ENCODE assay signal across 8 cellular contexts in genomic region chr2:174395284-174395968, GRCh38. TPM values are rescaled to one million over a fixed set of nuclear protein-coding genes. Genes with fewer than 3 reads are reported as not detected.
DNase-seq lines count a peak whose midpoint lies in the region; ATAC-seq and TF ChIP-seq lines count a peak whose summit lies in the region.

Gene SCRN3, plus strand, starts transcription at chr2:174395730. Its CDS starts 2,554 bp downstream, at chr2:174398284.

- H3K4me1 ChIP-seq in CD4-positive, CD25-positive, alpha-beta regulatory T cell (ENCODE audit: control insufficient read depth, insufficient read depth, low read length, poor library complexity, severe bottlenecking): peaks cover 19% of the 10 kb centered on the region
- peaks cover 32% of the 10 kb centered on the region for H3K4me1 ChIP-seq in lower lobe of right lung

- peaks cover 20% of the 10 kb centered on the region for H3K36me3 Mint-ChIP-seq in CD4-positive, CD25-positive, alpha-beta regulatory T cell
- peaks cover 16% of the 10 kb centered on the region for H3K36me3 Mint-ChIP-seq in activated CD8-positive, alpha-beta T cell treated with anti-CD3 and anti-CD28 coated beads, Interleukin-2, amount 10 ng/mL, durations not matched to agents 7 days and 5 days (ENCODE audit: low read depth)

- no peaks in the 10 kb centered on the region for H3K27me3 Mint-ChIP-seq in CD4-positive, CD25-positive, alpha-beta regulatory T cell
- H3K27me3 Mint-ChIP-seq in activated CD8-positive, alpha-beta T cell treated with anti-CD3 and anti-CD28 coated beads, Interleukin-2, amount 10 ng/mL, durations not matched to agents 7 days and 5 days (ENCODE audit: low read depth): no peaks in the 10 kb centered on the region

- no peak for TF ChIP-seq CTCF in lower lobe of right lung (IDR thresholded peaks at IDR 0.05)

- CTCF ChIA-PET in activated CD8-positive, alpha-beta T cell treated with anti-CD3 and anti-CD28 coated beads, Interleukin-2, amount 10 ng/mL, durations not matched to agents 7 days and 5 days (lab: Charles Lee): interaction anchor here (1.0 to 1.3 kb wide), 4 partner anchors 8 to 151 kb away, joined by 3 to 8 read pairs (median 4); no protein-coding TSS in a partner anchor

- no peaks in the 10 kb centered on the region for H3K27me3 ChIP-seq in CD4-positive, CD25-positive, alpha-beta regulatory T cell (ENCODE audit: control insufficient read depth, insufficient read depth, low read length)
- no peaks in the 10 kb centered on the region for H3K27me3 ChIP-seq in lower lobe of right lung (ENCODE audit: low read depth)

- peak within 1 kb of the TSS; percentile 95 for H3K27ac ChIP-seq in CD4-positive, CD25-positive, alpha-beta regulatory T cell (ENCODE audit: insufficient read depth, low read length, poor library complexity, severe bottlenecking)
- H3K27ac ChIP-seq in lower lobe of right lung: peak within 1 kb of the TSS; percentile 93

- H3K27ac Mint-ChIP-seq in CD4-positive, CD25-positive, alpha-beta regulatory T cell: peak within 1 kb of the TSS; percentile 95 to 100 (median 99)
- peak within 1 kb of the TSS; percentile 99 for H3K27ac Mint-ChIP-seq in activated CD8-positive, alpha-beta T cell treated with anti-CD3 and anti-CD28 coated beads, Interleukin-2, amount 10 ng/mL, durations not matched to agents 7 days and 5 days

- peak; percentile 83 to 90 for ATAC-seq in CD4-positive, CD25-positive, alpha-beta regulatory T cell (ENCODE audit: low read depth in 2 of 2)
- peak; percentile 97 for ATAC-seq in GM19395 (IDR thresholded peaks at IDR 0.05; ENCODE audit: unreplicated experiment)
- peak; percentile 89 for ATAC-seq in HG03565 (IDR thresholded peaks at IDR 0.05; ENCODE audit: unreplicated experiment)
- ATAC-seq in activated CD8-positive, alpha-beta T cell treated with anti-CD3 and anti-CD28 coated beads, Interleukin-2, amount 10 ng/mL, durations not matched to agents 7 days and 5 days: peak; percentile 94
- peak; percentile 96 to 99 for ATAC-seq in lower lobe of right lung

- peaks cover 34 to 66% (median 49%) of the 10 kb centered on the region in 4 donors for H3K4me1 Mint-ChIP-seq in CD4-positive, CD25-positive, alpha-beta regulatory T cell
- peaks cover 34% of the 10 kb centered on the region for H3K4me1 Mint-ChIP-seq in activated CD8-positive, alpha-beta T cell treated with anti-CD3 and anti-CD28 coated beads, Interleukin-2, amount 10 ng/mL, durations not matched to agents 7 days and 5 days (ENCODE audit: low read depth)

- H3K4me3 Mint-ChIP-seq in CD4-positive, CD25-positive, alpha-beta regulatory T cell: peak within 1 kb of the TSS; percentile 89 to 99 (median 99)
- H3K4me3 Mint-ChIP-seq in activated CD8-positive, alpha-beta T cell treated with anti-CD3 and anti-CD28 coated beads, Interleukin-2, amount 10 ng/mL, durations not matched to agents 7 days and 5 days: peak within 1 kb of the TSS; percentile 100

- H3K36me3 ChIP-seq in CD4-positive, CD25-positive, alpha-beta regulatory T cell (ENCODE audit: control insufficient read depth, insufficient read depth, low read length): peaks cover 11% of the 10 kb centered on the region
- H3K36me3 ChIP-seq in lower lobe of right lung: peaks cover 9% of the 10 kb centered on the region

- intact Hi-C loops in lower lobe of right lung (cut with DNase I): no loop called here

- H3K9me3 ChIP-seq in CD4-positive, CD25-positive, alpha-beta regulatory T cell (ENCODE audit: control insufficient read depth in 2 of 2, low read length in 2 of 2): no peaks in the 10 kb centered on the region
- no peaks in the 10 kb centered on the region for H3K9me3 ChIP-seq in lower lobe of right lung

- H3K9me3 Mint-ChIP-seq in CD4-positive, CD25-positive, alpha-beta regulatory T cell: peaks cover 0 to 2% (median 0%) of the 10 kb centered on the region in 7 donors
- H3K9me3 Mint-ChIP-seq in activated CD8-positive, alpha-beta T cell treated with anti-CD3 and anti-CD28 coated beads, Interleukin-2, amount 10 ng/mL, durations not matched to agents 7 days and 5 days (ENCODE audit: insufficient read depth): no peaks in the 10 kb centered on the region

- DNase-seq in CD4-positive, CD25-positive, alpha-beta regulatory T cell: peak; percentile 81 to 91 (median 81)
- DNase-seq in NCI-H82 (lab: John Stamatoyannopoulos, UW) (peak; percentile 88), lower lobe of right lung (peak; percentile 87)
- peak; percentile 86 for DNase-seq in activated CD8-positive, alpha-beta T cell treated with anti-CD3 and anti-CD28 coated beads, Interleukin-2, amount 10 ng/mL, durations not matched to agents 7 days and 5 days
- peak; percentile 72 for DNase-seq in effector CD4-positive, alpha-beta T cell
- DNase-seq in stimulated activated CD4-positive, alpha-beta T cell treated with anti-CD3 and anti-CD28 coated beads, TNF-alpha, amount 100 ng/mL, for 24 hours (ENCODE audit: low read depth in 3 of 3): peak; percentile 42 to 72 (median 49)

- H3K4me3 ChIP-seq in CD4-positive, CD25-positive, alpha-beta regulatory T cell (ENCODE audit: low read depth, low read length): peak within 1 kb of the TSS; percentile 95
- H3K4me3 ChIP-seq in lower lobe of right lung: peak within 1 kb of the TSS; percentile 89

- POLR2A ChIA-PET in activated CD8-positive, alpha-beta T cell treated with anti-CD3 and anti-CD28 coated beads, Interleukin-2, amount 10 ng/mL, durations not matched to agents 7 days and 5 days (lab: Charles Lee): interaction anchor here (1.0 to 1.5 kb wide), 7 partner anchors 18 to 238 kb away, joined by 3 read pairs; no protein-coding TSS in a partner anchor

RNA-seq across cellular contexts. Expression of gene SCRN3, which starts in this region (rescaled TPM):
- total RNA-seq in CD4-positive, CD25-positive, alpha-beta regulatory T cell: 11.5 TPM
- polyA plus RNA-seq in CD4-positive, CD25-positive, alpha-beta regulatory T cell: 10 to 100 TPM; 10.0 to 12.8 (median 11.4) TPM
- 10 to 100 TPM; 14.7 to 18.6 TPM for total RNA-seq in activated CD8-positive, alpha-beta T cell treated with anti-CD3 and anti-CD28 coated beads, Interleukin-2, amount 10 ng/mL, durations not matched to agents 7 days and 5 days
- total RNA-seq in lower lobe of right lung: 27.4 TPM

Comparison
In these comparisons a context has a peak if more than half of its experiments do, and no peak if none do; other contexts are left out.
1. Peak in every context shown above with its lines: DNase-seq, ATAC-seq, H3K4me3 ChIP-seq and H3K27ac ChIP-seq.